In genomic region chr7:73719806-73720169, GRCh38 we compare ENCODE assay signal across 8 cellular contexts. TPM values are rescaled to one million over a fixed set of nuclear protein-coding genes. Genes with fewer than 3 reads are reported as not detected.
DNase-seq lines count a peak whose midpoint lies in the region; FAIRE-seq and TF ChIP-seq lines count a peak whose summit lies in the region.

No MANE protein-coding gene starts in this region.

- no peak for TF ChIP-seq CTCF in parathyroid adenoma (IDR thresholded peaks at IDR 0.05)

- no peaks in the 10 kb centered on the region for H3K9me3 ChIP-seq in Karpas-422 (ENCODE audit: low read length)
- H3K9me3 ChIP-seq in effector memory CD4-positive, alpha-beta T cell (ENCODE audit: control insufficient read depth, low read length), result no peaks in the 10 kb centered on the region
- no peaks in the 10 kb centered on the region for H3K9me3 ChIP-seq in parathyroid adenoma (ENCODE audit: control insufficient read depth, low read length)

- H3K36me3 ChIP-seq in Karpas-422 (ENCODE audit: insufficient read depth, low read length), result no peaks in the 10 kb centered on the region
- H3K36me3 ChIP-seq in effector memory CD4-positive, alpha-beta T cell (ENCODE audit: control insufficient read depth, insufficient read depth, low read length), result peaks cover 3% of the 10 kb centered on the region
- no peaks in the 10 kb centered on the region for H3K36me3 ChIP-seq in parathyroid adenoma (ENCODE audit: control insufficient read depth, insufficient read depth, low read length)

- no peaks in the 10 kb centered on the region for H3K79me2 ChIP-seq in Karpas-422 (ENCODE audit: low read length)
- no peaks in the 10 kb centered on the region for H3K79me2 ChIP-seq in parathyroid adenoma

- DNase-seq in Karpas-422 (no peak), DMS 273 treated with DMSO at 0.1 percent for 48 hours (lab: John Stamatoyannopoulos, UW) (no peak), midbrain (lab: John Stamatoyannopoulos, UW) (no peak), GM19239 (ENCODE audit: insufficient read length, low spot score) (no peak)
- no peak for DNase-seq in effector memory CD4-positive, alpha-beta T cell
- DNase-seq in stimulated activated CD4-positive, alpha-beta T cell treated with anti-CD3 and anti-CD28 coated beads, Interleukin-2, amount 100 ng/mL, for 48 hours, result no peak

- FAIRE-seq in GM19239 (lab: Jason Lieb, UNC), result no peak

- H3K27me3 ChIP-seq in Karpas-422 (ENCODE audit: low read length), result no peaks in the 10 kb centered on the region
- H3K27me3 ChIP-seq in effector memory CD4-positive, alpha-beta T cell (replicated peaks; ENCODE audit: control insufficient read depth, insufficient read depth, low read length, poor library complexity, severe bottlenecking), result no peaks in the 10 kb centered on the region
- H3K27me3 ChIP-seq in parathyroid adenoma (ENCODE audit: control insufficient read depth, insufficient read depth, low read length), result no peaks in the 10 kb centered on the region

- H3K9ac ChIP-seq in Karpas-422 (ENCODE audit: low read length), result no peak overlapping the region
- H3K9ac ChIP-seq in parathyroid adenoma, result no peak overlapping the region

- H4K20me1 ChIP-seq in Karpas-422 (ENCODE audit: insufficient read depth, low read depth, low read length), result peaks cover 32% of the 10 kb centered on the region

- H2AFZ ChIP-seq in Karpas-422 (ENCODE audit: low read length) (no peak overlapping the region), parathyroid adenoma (peak overlapping the region; percentile 66)

- H3K4me1 ChIP-seq in Karpas-422 (ENCODE audit: low read length), result peaks cover 39% of the 10 kb centered on the region
- H3K4me1 ChIP-seq in effector memory CD4-positive, alpha-beta T cell (ENCODE audit: control insufficient read depth, insufficient read depth, low read length, poor library complexity, severe bottlenecking), result peaks cover 32% of the 10 kb centered on the region
- peaks cover 19% of the 10 kb centered on the region for H3K4me1 ChIP-seq in parathyroid adenoma

- H3K4me2 ChIP-seq in Karpas-422 (ENCODE audit: low read depth, low read length, poor library complexity, severe bottlenecking) (peak overlapping the region; percentile 42), parathyroid adenoma (ENCODE audit: low read length) (peak overlapping the region; percentile 77)

- H3K9me2 ChIP-seq in Karpas-422 (replicated peaks; ENCODE audit: insufficient read depth, low read length), result no peaks in the 10 kb centered on the region

- H3K4me3 ChIP-seq in GM08714 (ENCODE audit: low read length) (peak overlapping the region; percentile 30; the same call in 1 of the 2 replicates), Karpas-422 (ENCODE audit: low read length) (no peak overlapping the region), parathyroid adenoma (ENCODE audit: low read depth, low read length) (peak overlapping the region; percentile 47)
- H3K4me3 ChIP-seq in effector memory CD4-positive, alpha-beta T cell (ENCODE audit: insufficient read depth, low read depth, low read length, poor library complexity, severe bottlenecking), result peak overlapping the region; percentile 42

- H3K27ac ChIP-seq in Karpas-422 (ENCODE audit: low read length), result no peak overlapping the region
- no peak overlapping the region for H3K27ac ChIP-seq in effector memory CD4-positive, alpha-beta T cell (ENCODE audit: insufficient read depth, low read length, poor library complexity, severe bottlenecking)
- no peak overlapping the region for H3K27ac ChIP-seq in parathyroid adenoma

RNA-seq across cellular contexts. Expression of gene STX1A, which starts 0.3 kb away (rescaled TPM):
- 3.7 and 5.5 TPM in 2 replicates for total RNA-seq in Karpas-422 (2014; rRNA removed; shearing (Covaris generic); ENCODE audit: low replicate concordance)

RNA-seq across cellular contexts. Expression of gene ABHD11, which starts 18.8 kb away (rescaled TPM):
- total RNA-seq in Karpas-422 (2014; rRNA removed; shearing (Covaris generic); ENCODE audit: low replicate concordance), result 14.3 and 18.3 TPM in 2 replicates

RNA-seq across cellular contexts. Expression of gene BUD23, which starts 36.4 kb away (rescaled TPM):
- 41.9 and 85.9 TPM in 2 replicates for total RNA-seq in Karpas-422 (2014; rRNA removed; shearing (Covaris generic); ENCODE audit: low replicate concordance)

RNA-seq across cellular contexts. Expression of gene DNAJC30, which starts 36.5 kb away (rescaled TPM):
- total RNA-seq in Karpas-422 (2014; rRNA removed; shearing (Covaris generic); ENCODE audit: low replicate concordance), result 1.3 and 6.1 TPM in 2 replicates

RNA-seq across cellular contexts. Expression of gene CLDN3, which starts 50.3 kb away (rescaled TPM):
- not detected in 2 replicates for total RNA-seq in Karpas-422 (2014; rRNA removed; shearing (Covaris generic); ENCODE audit: low replicate concordance)
